9 cellular contexts compared by ENCODE assay signal in genomic region chrX:19782419-19782818, GRCh38.
"Had no signal": no experiment of that assay in that cellular context is flagged by ENCODE, and none has a peak within 500 bp of the region (broad histone marks: within the 10 kb centered on the region; RNA-seq: fewer than 3 reads in every experiment).

No MANE protein-coding gene starts in this region.

- H3K27ac Mint-ChIP-seq: dendritic cell treated with granulocyte-macrophage colony-stimulating factor and Interleukin-4, amounts not matched to agents 40 ng/mL and 50 ng/mL, for 4 days; type B pancreatic cell had no signal

- H3K4me3 Mint-ChIP-seq: dendritic cell treated with granulocyte-macrophage colony-stimulating factor and Interleukin-4, amounts not matched to agents 40 ng/mL and 50 ng/mL, for 4 days; type B pancreatic cell had no signal

- DNase-seq: activated CD8-positive, alpha-beta memory T cell treated with anti-CD3 and anti-CD28 coated beads for 24 hours; erythroblast; hippocampal formation; midbrain; posterior cingulate gyrus; SHP77; T-helper 9 cell had no signal

- H3K36me3 Mint-ChIP-seq: type B pancreatic cell had no signal

- H3K27me3 Mint-ChIP-seq: dendritic cell treated with granulocyte-macrophage colony-stimulating factor and Interleukin-4, amounts not matched to agents 40 ng/mL and 50 ng/mL, for 4 days; type B pancreatic cell had no signal

- H3K9me3 Mint-ChIP-seq: dendritic cell treated with granulocyte-macrophage colony-stimulating factor and Interleukin-4, amounts not matched to agents 40 ng/mL and 50 ng/mL, for 4 days; type B pancreatic cell had no signal
